14 cellular contexts compared by ENCODE assay signal in genomic region chr11:132898676-132899075, GRCh38.
"Had no signal": no experiment of that assay in that cellular context is flagged by ENCODE, and none has a peak within 500 bp of the region (broad histone marks: within the 10 kb centered on the region; RNA-seq: fewer than 3 reads in every experiment).

No MANE protein-coding gene starts in this region.

- DNase-seq: colonic mucosa; dermis blood vessel endothelial cell; esophagus squamous epithelium; immature natural killer cell; kidney; mesendoderm; naive thymus-derived CD4-positive, alpha-beta T cell; nephron progenitor cell; sigmoid colon; stimulated activated CD4-positive, alpha-beta T cell treated with anti-CD3 and anti-CD28 coated beads, Interleukin-2, amount 100 ng/mL, for 24 hours; stimulated activated CD4-positive, alpha-beta T cell treated with anti-CD3 and anti-CD28 coated beads, Interleukin-4, amount 100 ng/mL, for 4 hours; stimulated activated naive B cell treated with anti-CD40 and anti-IgM and Interleukin-4, amounts not matched to agents 10 μg/mL and 1 μg/mL and 100 μg/mL, for 72 hours had no signal

- H3K36me3 ChIP-seq: colonic mucosa, esophagus squamous epithelium, right atrium auricular region, sigmoid colon had no signal

- ATAC-seq: naive thymus-derived CD4-positive, alpha-beta T cell; stimulated activated naive B cell treated with anti-CD40 and anti-IgM and Interleukin-4, amounts not matched to agents 10 μg/mL and 1 μg/mL and 100 μg/mL, for 72 hours had no signal

- H3K27me3 ChIP-seq: colonic mucosa, esophagus squamous epithelium, right atrium auricular region, sigmoid colon had no signal

- H3K9me3 ChIP-seq: colonic mucosa, esophagus squamous epithelium, right atrium auricular region had no signal

- H3K27ac ChIP-seq: colonic mucosa, esophagus squamous epithelium, right atrium auricular region, sigmoid colon, skin epidermis had no signal

- H3K4me3 ChIP-seq: colonic mucosa, esophagus squamous epithelium, right atrium auricular region, sigmoid colon, skin epidermis had no signal

- H3K4me1 ChIP-seq: colonic mucosa, esophagus squamous epithelium, right atrium auricular region, sigmoid colon had no signal
